ENCODE assay signal across 8 cellular contexts in genomic region chr1:18597159-18598042, GRCh38. TPM values are rescaled to one million over a fixed set of nuclear protein-coding genes. Genes with fewer than 3 reads are reported as not detected.
A peak's percentile ranks its signal among the peaks of the same experiment; 100 is the strongest.
DNase-seq lines count a peak whose midpoint lies in the region; ATAC-seq and TF ChIP-seq lines count a peak whose summit lies in the region.

No MANE protein-coding gene starts in this region.

- no peaks in the 10 kb centered on the region for H3K9me2 ChIP-seq in GM23248 (ENCODE audit: insufficient read depth)

- H3K4me1 ChIP-seq in GM23248 (ENCODE audit: insufficient read depth) (no peaks in the 10 kb centered on the region), aorta (ENCODE audit: control insufficient read depth in 1 of 2, insufficient read depth in 2 of 2, low read length in 2 of 2) (no peaks in the 10 kb centered on the region)

- no peak overlapping the region for H3K4me3 Mint-ChIP-seq in glutamatergic neuron (ENCODE audit: unreplicated experiment)
- no peak overlapping the region for H3K4me3 Mint-ChIP-seq in progenitor cell of endocrine pancreas (ENCODE audit: low read depth)

- H3K27me3 Mint-ChIP-seq in glutamatergic neuron (ENCODE audit: unreplicated experiment) (peaks cover 5% of the 10 kb centered on the region), progenitor cell of endocrine pancreas (peaks cover 76% of the 10 kb centered on the region)

- peak; percentile 82 for ATAC-seq in aorta (ENCODE audit: low FRiP score)

- no peak overlapping the region for H3K4me3 ChIP-seq in AG10803 (ENCODE audit: low read length)
- H3K4me3 ChIP-seq in GM23248: no peak overlapping the region
- no peak overlapping the region for H3K4me3 ChIP-seq in aorta (ENCODE audit: low read length in 2 of 2)

- H3K9me3 ChIP-seq in GM23248 (ENCODE audit: low read depth) (no peaks in the 10 kb centered on the region), aorta (ENCODE audit: control insufficient read depth, low read length) (no peaks in the 10 kb centered on the region)

- no peak overlapping the region for H3K27ac ChIP-seq in GM23248
- H3K27ac ChIP-seq in aorta (ENCODE audit: low read depth in 1 of 2, low read length in 2 of 2): no peak overlapping the region

- H3K36me3 Mint-ChIP-seq in glutamatergic neuron (ENCODE audit: unreplicated experiment) (no peaks in the 10 kb centered on the region), progenitor cell of endocrine pancreas (ENCODE audit: insufficient read depth) (no peaks in the 10 kb centered on the region)

- H4K20me1 ChIP-seq in GM23248 (ENCODE audit: insufficient read depth): no peaks in the 10 kb centered on the region

- H2AFZ ChIP-seq in GM23248: no peak overlapping the region

- no peaks in the 10 kb centered on the region for H3K4me1 Mint-ChIP-seq in glutamatergic neuron (ENCODE audit: low read depth, unreplicated experiment)
- H3K4me1 Mint-ChIP-seq in progenitor cell of endocrine pancreas (ENCODE audit: low read depth): no peaks in the 10 kb centered on the region

- H3K27ac Mint-ChIP-seq in glutamatergic neuron (ENCODE audit: unreplicated experiment): no peak overlapping the region
- H3K27ac Mint-ChIP-seq in progenitor cell of endocrine pancreas: no peak overlapping the region

- DNase-seq in AG10803 (ENCODE audit: low read depth): peak; percentile 29
- peak; percentile 63 for DNase-seq in GM23248
- DNase-seq in RKO (ENCODE audit: low spot score): peak; percentile 26
- peak; percentile 13 for DNase-seq in activated effector memory CD4-positive, alpha-beta T cell treated with Interleukin-2 at 50 U/mL for 16 hours
- DNase-seq in glutamatergic neuron: peak; percentile 84
- peak; percentile 68 for DNase-seq in progenitor cell of endocrine pancreas (ENCODE audit: low spot score, unreplicated experiment)
- peak in 1 of 2 donors; percentile 86 for DNase-seq in aorta
- no peak for DNase-seq in NCI-H187 treated with DMSO at 0.1 percent for 48 hours (lab: John Stamatoyannopoulos, UW)

- H3K36me3 ChIP-seq in GM23248 (ENCODE audit: low read depth): no peaks in the 10 kb centered on the region
- no peaks in the 10 kb centered on the region for H3K36me3 ChIP-seq in aorta (ENCODE audit: control insufficient read depth in 1 of 2, insufficient read depth in 2 of 2, low read length in 1 of 2)

- H3K79me2 ChIP-seq in GM23248 (ENCODE audit: insufficient read depth): no peaks in the 10 kb centered on the region

- H3K4me2 ChIP-seq in GM23248 (ENCODE audit: unreplicated experiment): no peak overlapping the region

- WGBS in GM23248 (ENCODE audit: low coverage in 1 of 2, low lambda C conversion rate in 2 of 2, missing lambda C conversion rate in 2 of 2), 2 experiments: 14% methylated on average over 19 to 20 of the region's 20 CpGs
- 19 to 20% methylated on average over 20 of the region's 20 CpGs for WGBS in aorta, 2 donors

- H3K27me3 ChIP-seq in GM23248 (replicated peaks; ENCODE audit: insufficient read depth) (peaks cover 5% of the 10 kb centered on the region; the same call in 1 of the 2 replicates), aorta (ENCODE audit: control insufficient read depth in 1 of 2, insufficient read depth in 2 of 2, low read length in 1 of 2) (no peaks in the 10 kb centered on the region)

- no peak overlapping the region for H3K9ac ChIP-seq in GM23248

- in situ Hi-C loops in GM23248 (cut with MboI): loop anchor here (25.0 kb wide), 1 partner anchor 935 kb away; no protein-coding TSS in a partner anchor

- H3K9me3 Mint-ChIP-seq in glutamatergic neuron (ENCODE audit: unreplicated experiment) (peaks cover 3% of the 10 kb centered on the region), progenitor cell of endocrine pancreas (ENCODE audit: low read depth) (no peaks in the 10 kb centered on the region)

- TF ChIP-seq CTCF in AG10803 (conservative IDR thresholded peaks at IDR 0.05; ENCODE audit: low read length): peak; percentile 88
- TF ChIP-seq CTCF in glutamatergic neuron (IDR thresholded peaks at IDR 0.05; ENCODE audit: partially characterized antibody, unreplicated experiment): peak; percentile 89
- peak; percentile 97 for TF ChIP-seq CTCF in progenitor cell of endocrine pancreas (IDR thresholded peaks at IDR 0.05; ENCODE audit: unreplicated experiment)

- intact Hi-C loops in aorta (cut with DNase I): loop anchor here in 1 of 2 donors (1.0 to 5.0 kb wide), 2 partner anchors 223 to 280 kb away; no protein-coding TSS in a partner anchor

- H3F3A ChIP-seq in GM23248 (ENCODE audit: insufficient read depth): no peaks in the 10 kb centered on the region

RNA-seq across cellular contexts. Expression of gene PAX7, which starts 33.2 kb away (rescaled TPM):
- total RNA-seq in GM23248 (2014; rRNA removed; shearing (Covaris generic)): not detected in 2 replicates
- not detected in 2 replicates for polyA plus RNA-seq in GM23248 (2016; fragmentation: Nextera tagmentation; extraction: Ambion mirVana)
- 0.07 TPM for total RNA-seq in glutamatergic neuron (ENCODE audit: unreplicated experiment)
- not detected in 2 replicates for total RNA-seq in progenitor cell of endocrine pancreas
- total RNA-seq in aorta: not detected
- not detected for polyA plus RNA-seq in aorta
